29 cellular contexts compared by ENCODE assay signal in the genomic region with DNA sequence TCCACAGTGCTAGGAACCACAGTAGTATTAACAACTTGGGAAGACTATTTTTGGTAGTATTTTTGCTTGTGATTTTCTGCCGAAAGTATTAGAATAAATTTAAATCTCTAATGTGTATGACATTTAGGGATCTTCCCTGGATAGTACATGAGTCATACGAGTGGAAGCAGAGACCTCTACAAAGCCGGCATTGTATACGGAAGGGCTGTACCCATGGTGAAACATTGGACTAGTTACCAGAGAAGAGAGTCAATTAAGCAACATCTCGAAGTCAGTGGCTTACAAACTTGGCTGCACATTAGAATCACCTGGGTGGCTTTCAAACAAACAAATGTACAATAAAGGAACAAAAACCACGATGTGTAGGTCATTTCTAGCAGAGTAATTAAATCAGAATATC.
DNase-seq lines count a peak whose midpoint lies in the region; ATAC-seq lines count a peak whose summit lies in the region.
"Had no signal": no experiment of that assay in that cellular context is flagged by ENCODE, and none has a peak within 500 bp of the region (broad histone marks: within the 10 kb centered on the region; RNA-seq: fewer than 3 reads in every experiment).

No MANE protein-coding gene starts in this region.

- no peak overlapping the region for H3K27ac ChIP-seq in mesendoderm (ENCODE audit: low read depth, low read length)
- H3K27ac ChIP-seq: BLaER1 had no signal

- H2AK5ac ChIP-seq in mesendoderm (ENCODE audit: low read length) = no peak overlapping the region

- WGBS in mesendoderm (ENCODE audit: extremely low coverage, insufficient coverage, low lambda C conversion rate) = no CpG with 5 or more reads among the region's 6 CpGs

- H3K27me3 ChIP-seq in mesendoderm (ENCODE audit: insufficient read depth, low read length, poor library complexity) = no peaks in the 10 kb centered on the region
- H3K27me3 ChIP-seq: BLaER1, MG63 had no signal

- intact Hi-C loops in left cardiac atrium (cut with DNase I) = no loop called here

- no peak overlapping the region for H2BK15ac ChIP-seq in mesendoderm (replicated peaks; ENCODE audit: low read depth)

- H3K56ac ChIP-seq in mesendoderm (ENCODE audit: low read length) = no peak overlapping the region

- no peaks in the 10 kb centered on the region for H3K79me2 ChIP-seq in mesendoderm (ENCODE audit: control insufficient read depth, insufficient read depth, low read length)

- in situ Hi-C loops in SK-MEL-5 (cut with HindIII; ENCODE audit: low pct_unique_long_range_greater_than_20kb, low sequenced_read_pairs) = no loop called here

- no peak overlapping the region for H3K9ac ChIP-seq in mesendoderm (ENCODE audit: low read length)
- H3K9ac ChIP-seq: BLaER1 had no signal

- no peak overlapping the region for H3K4ac ChIP-seq in mesendoderm (ENCODE audit: low read depth, low read length)

- H3K79me1 ChIP-seq in mesendoderm (ENCODE audit: low read length) = no peaks in the 10 kb centered on the region

- H4K8ac ChIP-seq in mesendoderm (ENCODE audit: low read depth, low read length) = no peak overlapping the region

- ATAC-seq in left cardiac atrium = no peak
- ATAC-seq: GM12878, GM23338, K562, Panc1, T-cell had no signal

- H3K23ac ChIP-seq in mesendoderm (ENCODE audit: low read length) = no peak overlapping the region

- H3K4me3 ChIP-seq in mesendoderm (ENCODE audit: low read length) = no peak overlapping the region
- H3K4me3 ChIP-seq: BLaER1, GM12878, GM23338, K562, MG63 had no signal

- H2BK5ac ChIP-seq in mesendoderm (ENCODE audit: low read length) = no peak overlapping the region

- no peaks in the 10 kb centered on the region for H3K36me3 ChIP-seq in mesendoderm (ENCODE audit: control insufficient read depth, insufficient read depth, low read length)
- H3K36me3 ChIP-seq: BLaER1, MG63 had no signal

- DNase-seq in COLO829 (ENCODE audit: low spot score) (peak; percentile 89), HT-29 (ENCODE audit: low spot score) (peak; percentile 14), SK-MEL-5 (ENCODE audit: low read depth, low spot score) (peak; percentile 92), foreskin melanocyte (peak; percentile 1), T-helper 1 cell (no peak), left cardiac atrium (no peak), mesendoderm (no peak), NCI-H1436 (lab: John Stamatoyannopoulos, UW) (no peak)
- DNase-seq: CD4-positive, CD25-positive, alpha-beta regulatory T cell; DMS53; GDM1; H9; HFFc6; Kasumi-1; MG63; NCI-H1694 treated with DMSO at 0.1 percent for 48 hours; NCI-H2081; NCI-H2171; NCI-H446; NCI-H526; NCI-H82; NK-92 treated with Interleukin-12 subunit alpha and Interleukin-12 subunit beta, amount 100 ng/mL, for 24 hours; SIG-M5; T-cell had no signal

- H2BK120ac ChIP-seq in mesendoderm (ENCODE audit: low read depth, low read length) = no peak overlapping the region

- peaks cover 5% of the 10 kb centered on the region for H3K4me1 ChIP-seq in mesendoderm (ENCODE audit: control insufficient read depth, low read depth, low read length)
- H3K4me1 ChIP-seq: BLaER1 had no signal

- no peak overlapping the region for H4K5ac ChIP-seq in mesendoderm (ENCODE audit: low read length)

- H3K4me2 ChIP-seq in mesendoderm (ENCODE audit: low read length) = no peak overlapping the region
- H3K4me2 ChIP-seq: BLaER1, GM23338 had no signal

- no peak overlapping the region for H3K18ac ChIP-seq in mesendoderm (ENCODE audit: low read length)

Comparison
In these comparisons a context has a peak if more than half of its experiments do, and no peak if none do; other contexts are left out.
1. DNase-seq: peak in COLO829 (single experiment), HT-29 (single experiment), SK-MEL-5 (single experiment) and foreskin melanocyte (single experiment); none in T-helper 1 cell (0 of 5), left cardiac atrium (single experiment), mesendoderm (single experiment) and NCI-H1436 (single experiment).